Comparison of ENCODE assay signal across 17 cellular contexts in genomic region chr5:9388941-9389674, GRCh38.
A peak's percentile ranks its signal among the peaks of the same experiment; 100 is the strongest.
DNase-seq lines count a peak whose midpoint lies in the region; TF ChIP-seq lines count a peak whose summit lies in the region.
"Had no signal": no experiment of that assay in that cellular context is flagged by ENCODE, and none has a peak within 500 bp of the region (broad histone marks: within the 10 kb centered on the region; RNA-seq: fewer than 3 reads in every experiment).

No MANE protein-coding gene starts in this region.

- H3K4me3 Mint-ChIP-seq in nephron = no peak overlapping the region
- H3K4me3 Mint-ChIP-seq: B cell had no signal

- peaks cover 3% of the 10 kb centered on the region for H3K27me3 Mint-ChIP-seq in nephron (ENCODE audit: low read depth)
- H3K27me3 Mint-ChIP-seq: B cell had no signal

- peak; percentile 7 for DNase-seq in DMS53 (lab: John Stamatoyannopoulos, UW)
- DNase-seq in DMS53 treated with DMSO at 0.1 percent for 48 hours (lab: John Stamatoyannopoulos, UW; ENCODE audit: unreplicated experiment) = no peak
- peak; percentile 87 for DNase-seq in SK-N-DZ (ENCODE audit: low spot score)
- peak; percentile 32 for DNase-seq in left kidney (ENCODE audit: low read depth, low spot score)
- DNase-seq in NCI-H2171 (lab: John Stamatoyannopoulos, UW) = no peak
- no peak for DNase-seq in NCI-H1105 (lab: John Stamatoyannopoulos, UW)
- no peak for DNase-seq in stimulated activated CD4-positive, alpha-beta T cell treated with anti-CD3 and anti-CD28 coated beads, Interleukin-4, amount 100 ng/mL, for 4 hours
- DNase-seq: 8988T, Caco-2, DMS79, GOT3, NCI-H1417 treated with DMSO at 0.1 percent for 48 hours, NCI-H1930, NCI-H446, NCI-H526 treated with DMSO at 0.1 percent for 48 hours had no signal

- no peaks in the 10 kb centered on the region for H3K9me3 Mint-ChIP-seq in nephron

- H3K36me3 Mint-ChIP-seq in nephron (ENCODE audit: low read depth) = no peaks in the 10 kb centered on the region

- H3K27ac Mint-ChIP-seq in nephron = peak overlapping the region; percentile 11 to 47 (median 19)
- H3K27ac Mint-ChIP-seq: B cell had no signal

- TF ChIP-seq CTCF in nephron (IDR thresholded peaks at IDR 0.05; ENCODE audit: unreplicated experiment in 3 of 3) = no peak

- H3K4me1 Mint-ChIP-seq in nephron = peaks cover 33% of the 10 kb centered on the region
- H3K4me1 Mint-ChIP-seq: B cell had no signal

Comparison
In these comparisons a context has a peak if more than half of its experiments do, and no peak if none do; other contexts are left out.
1. DNase-seq: peak in DMS53 (single experiment), SK-N-DZ (single experiment) and left kidney (single experiment); none in DMS53 treated with DMSO at 0.1 percent for 48 hours (single experiment), NCI-H2171 (single experiment), NCI-H1105 (single experiment) and stimulated activated CD4-positive, alpha-beta T cell treated with anti-CD3 and anti-CD28 coated beads, Interleukin-4, amount 100 ng/mL, for 4 hours (0 of 2).